ENCODE assay signal across 18 cellular contexts in the genomic region with DNA sequence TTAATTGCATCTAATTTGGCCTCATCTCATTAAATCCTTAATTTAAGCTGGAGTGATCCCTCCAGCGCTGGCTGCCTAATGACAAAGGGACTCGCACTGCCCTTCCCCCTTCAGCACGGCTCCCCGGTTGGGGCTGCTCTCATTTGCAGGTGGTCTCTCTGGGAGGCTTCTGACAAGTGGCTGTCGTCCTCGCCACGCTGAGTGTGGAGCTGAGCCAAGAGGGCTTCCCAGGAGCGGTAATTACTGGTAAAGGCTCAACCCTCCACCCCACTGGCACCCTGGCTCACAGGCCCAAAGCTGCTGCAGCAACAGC.
A peak's percentile ranks its signal among the peaks of the same experiment; 100 is the strongest.
DNase-seq lines count a peak whose midpoint lies in the region; ATAC-seq and TF ChIP-seq lines count a peak whose summit lies in the region.
"Had no signal": no experiment of that assay in that cellular context is flagged by ENCODE, and none has a peak within 500 bp of the region (broad histone marks: within the 10 kb centered on the region; RNA-seq: fewer than 3 reads in every experiment).

No MANE protein-coding gene starts in this region.

- H3K36me3 Mint-ChIP-seq in neural crest cell (ENCODE audit: low read depth) = no peaks in the 10 kb centered on the region
- H3K36me3 Mint-ChIP-seq: activated naive CD8-positive, alpha-beta T cell; naive thymus-derived CD8-positive, alpha-beta T cell; T-cell had no signal

- peak overlapping the region; percentile 87 for H3K27ac Mint-ChIP-seq in neural crest cell (ENCODE audit: unreplicated experiment)
- H3K27ac Mint-ChIP-seq: activated naive CD8-positive, alpha-beta T cell; T-cell had no signal

- ATAC-seq in HG02852 (IDR thresholded peaks at IDR 0.05; ENCODE audit: unreplicated experiment) = no peak
- ATAC-seq: lower lobe of right lung; naive thymus-derived CD8-positive, alpha-beta T cell; right cardiac atrium; T-cell had no signal

- H3K9me3 ChIP-seq in HEK293 (ENCODE audit: control insufficient read depth, insufficient read depth, low read depth, low read length) (no peaks in the 10 kb centered on the region), WERI-Rb-1 (ENCODE audit: severe bottlenecking) (no peaks in the 10 kb centered on the region)
- H3K9me3 ChIP-seq: lower lobe of right lung, tibial artery had no signal

- DNase-seq in NCI-H187 (lab: John Stamatoyannopoulos, UW) (peak; percentile 46 to 68), NCI-H82 treated with DMSO at 0.1 percent for 48 hours (lab: John Stamatoyannopoulos, UW; ENCODE audit: unreplicated experiment) (peak; percentile 96), neural crest cell (ENCODE audit: low read depth, low spot score) (no peak), WERI-Rb-1 (no peak)
- no peak for DNase-seq in activated CD4-positive, alpha-beta T cell treated with anti-CD3 and anti-CD28 coated beads, Interleukin-2, amount 50 U/mL, for 48 hours
- DNase-seq: activated CD4-positive, CD25-positive, alpha-beta regulatory T cell treated with anti-CD3 and anti-CD28 coated beads, Interleukin-2, amount 50 U/mL, for 72 hours; effector memory CD4-positive, alpha-beta T cell; GDM1; lower lobe of right lung; MV-4-11; naive thymus-derived CD8-positive, alpha-beta T cell; right cardiac atrium; T-cell; tibial artery had no signal

- CTCF ChIA-PET in HEK293 (lab: Yijun Ruan, JAX) = interaction anchor here (1.1 kb wide), 1 partner anchor 21 kb away, joined by 3 read pairs; no protein-coding TSS in a partner anchor

- H3K4me1 Mint-ChIP-seq in neural crest cell = peaks cover 18% of the 10 kb centered on the region
- H3K4me1 Mint-ChIP-seq: T-cell had no signal

- TF ChIP-seq CTCF in HEK293 (tag by site-specific recombination; IDR thresholded peaks at IDR 0.05) (no peak), neural crest cell (conservative IDR thresholded peaks at IDR 0.05) (no peak), WERI-Rb-1 (IDR thresholded peaks at IDR 0.05; ENCODE audit: low read depth, low read length) (no peak)

- no peak overlapping the region for H3K27ac ChIP-seq in HEK293 (ENCODE audit: extremely low read depth, low read depth, low read length)
- H3K27ac ChIP-seq in WERI-Rb-1 = no peak overlapping the region
- H3K27ac ChIP-seq: C4-2B, lower lobe of right lung, tibial artery had no signal

- POLR2A ChIA-PET in HEK293 (lab: Yijun Ruan, JAX) = no interaction called here

- no peaks in the 10 kb centered on the region for H3K4me1 ChIP-seq in HEK293 (ENCODE audit: control insufficient read depth, insufficient read depth, low read length)
- H3K4me1 ChIP-seq: lower lobe of right lung, tibial artery had no signal

- H3K9me3 Mint-ChIP-seq in neural crest cell = no peaks in the 10 kb centered on the region
- H3K9me3 Mint-ChIP-seq: naive thymus-derived CD8-positive, alpha-beta T cell; T-cell had no signal

- H3K36me3 ChIP-seq in HEK293 (ENCODE audit: control insufficient read depth in 2 of 2, insufficient read depth in 1 of 2, low read length in 2 of 2) (no peaks in the 10 kb centered on the region), WERI-Rb-1 (no peaks in the 10 kb centered on the region)
- H3K36me3 ChIP-seq: lower lobe of right lung, tibial artery had no signal

- H3K27me3 ChIP-seq in WERI-Rb-1 (ENCODE audit: insufficient read depth, low read depth, severe bottlenecking) = no peaks in the 10 kb centered on the region

- no peaks in the 10 kb centered on the region for H3K27me3 Mint-ChIP-seq in neural crest cell (ENCODE audit: low read depth)
- H3K27me3 Mint-ChIP-seq: activated naive CD8-positive, alpha-beta T cell; T-cell had no signal

- H3K4me3 ChIP-seq in HEK293 (ENCODE audit: low read depth, low read length) (no peak overlapping the region), WERI-Rb-1 (ENCODE audit: low read depth, low read length) (no peak overlapping the region)
- H3K4me3 ChIP-seq: lower lobe of right lung, tibial artery had no signal

- no peak overlapping the region for H3K4me3 Mint-ChIP-seq in neural crest cell
- H3K4me3 Mint-ChIP-seq: activated naive CD8-positive, alpha-beta T cell; T-cell had no signal

TF ChIP-seq in HEK293, 187 proteins besides CTCF, POLR2A, EP300 and RAD21:
- TF ChIP-seq SETDB1 (IDR thresholded peaks at IDR 0.05; ENCODE audit: insufficient read length, low read length) (no peak), ZIC2 (tag by site-specific recombination; IDR thresholded peaks at IDR 0.05) (peak; percentile 90), GLIS1 (tag by site-specific recombination; IDR thresholded peaks at IDR 0.05) (peak; percentile 91)

Comparison
In these comparisons a context has a peak if more than half of its experiments do, and no peak if none do; other contexts are left out.
1. DNase-seq: peak in NCI-H187 (2 of 2) and NCI-H82 treated with DMSO at 0.1 percent for 48 hours (single experiment); none in neural crest cell (single experiment), activated CD4-positive, alpha-beta T cell treated with anti-CD3 and anti-CD28 coated beads, Interleukin-2, amount 50 U/mL, for 48 hours (0 of 2) and WERI-Rb-1 (single experiment).